9 cellular contexts compared by ENCODE assay signal in genomic region chr19:13849277-13849676, GRCh38. TPM values are rescaled to one million over a fixed set of nuclear protein-coding genes. Genes with fewer than 3 reads are reported as not detected.
DNase-seq lines count a peak whose midpoint lies in the region; TF ChIP-seq lines count a peak whose summit lies in the region.
"Had no signal": no experiment of that assay in that cellular context is flagged by ENCODE, and none has a peak within 500 bp of the region (broad histone marks: within the 10 kb centered on the region; RNA-seq: fewer than 3 reads in every experiment).

No MANE protein-coding gene starts in this region.

- H3K36me3 Mint-ChIP-seq in activated CD4-positive, alpha-beta T cell treated with anti-CD3 and anti-CD28 coated beads, Interleukin-2, amount 10 ng/mL, durations not matched to agents 7 days and 5 days (ENCODE audit: low read depth), result peaks cover 2% of the 10 kb centered on the region
- H3K36me3 Mint-ChIP-seq in brain, result no peaks in the 10 kb centered on the region

- H3K27me3 ChIP-seq in mucosa of rectum (ENCODE audit: control insufficient read depth in 2 of 2, insufficient read depth in 2 of 2, low read length in 2 of 2) (no peaks in the 10 kb centered on the region), suprapubic skin (no peaks in the 10 kb centered on the region)

- H3K9me3 Mint-ChIP-seq in activated CD4-positive, alpha-beta T cell treated with anti-CD3 and anti-CD28 coated beads, Interleukin-2, amount 10 ng/mL, durations not matched to agents 7 days and 5 days, result no peaks in the 10 kb centered on the region
- H3K9me3 Mint-ChIP-seq in brain, result peaks cover 0 to 4% (median 0%) of the 10 kb centered on the region in 5 experiments

- H3K4me3 ChIP-seq in mucosa of rectum (ENCODE audit: low read length in 2 of 2) (no peak overlapping the region), suprapubic skin (no peak overlapping the region)

- peaks cover 44% of the 10 kb centered on the region for H3K4me1 Mint-ChIP-seq in activated CD4-positive, alpha-beta T cell treated with anti-CD3 and anti-CD28 coated beads, Interleukin-2, amount 10 ng/mL, durations not matched to agents 7 days and 5 days
- H3K4me1 Mint-ChIP-seq in brain, result peaks cover 60% of the 10 kb centered on the region

- H3K27ac ChIP-seq in mucosa of rectum (ENCODE audit: low read depth in 2 of 2, low read length in 2 of 2) (peak overlapping the region; percentile 40 to 57), suprapubic skin (peak overlapping the region; percentile 100)

- CTCF ChIA-PET in activated CD4-positive, alpha-beta T cell treated with anti-CD3 and anti-CD28 coated beads, Interleukin-2, amount 10 ng/mL, durations not matched to agents 7 days and 5 days (lab: Charles Lee), result interaction anchor here (0.7 to 8.8 kb wide), 5 partner anchors 8 to 65 kb away, joined by 3 to 69 read pairs (median 3); no protein-coding TSS in a partner anchor

- WGBS in suprapubic skin, result 54% methylated on average over 4 of the region's 6 CpGs

- TF ChIP-seq EP300 in suprapubic skin (IDR thresholded peaks at IDR 0.05), result no peak

- no peaks in the 10 kb centered on the region for H3K36me3 ChIP-seq in mucosa of rectum (ENCODE audit: control insufficient read depth in 2 of 2, insufficient read depth in 2 of 2, low read length in 2 of 2)
- no peaks in the 10 kb centered on the region for H3K36me3 ChIP-seq in suprapubic skin

- no peak overlapping the region for H3K4me3 Mint-ChIP-seq in activated CD4-positive, alpha-beta T cell treated with anti-CD3 and anti-CD28 coated beads, Interleukin-2, amount 10 ng/mL, durations not matched to agents 7 days and 5 days
- H3K4me3 Mint-ChIP-seq in brain, result no peak overlapping the region

- peak overlapping the region; percentile 41 for H3K27ac Mint-ChIP-seq in activated CD4-positive, alpha-beta T cell treated with anti-CD3 and anti-CD28 coated beads, Interleukin-2, amount 10 ng/mL, durations not matched to agents 7 days and 5 days
- peak overlapping the region; percentile 55 to 94 (median 90) for H3K27ac Mint-ChIP-seq in brain

- H3K27me3 Mint-ChIP-seq in activated CD4-positive, alpha-beta T cell treated with anti-CD3 and anti-CD28 coated beads, Interleukin-2, amount 10 ng/mL, durations not matched to agents 7 days and 5 days, result no peaks in the 10 kb centered on the region
- H3K27me3 Mint-ChIP-seq in brain, result no peaks in the 10 kb centered on the region

- peaks cover 29 to 47% of the 10 kb centered on the region in 2 donors for H3K4me1 ChIP-seq in mucosa of rectum (ENCODE audit: control insufficient read depth in 2 of 2, insufficient read depth in 2 of 2, low read length in 2 of 2)
- peaks cover 78% of the 10 kb centered on the region for H3K4me1 ChIP-seq in suprapubic skin

- TF ChIP-seq POLR2A in suprapubic skin (IDR thresholded peaks at IDR 0.05), result no peak

- H3K9me3 ChIP-seq in mucosa of rectum (ENCODE audit: control insufficient read depth in 2 of 2, low read length in 2 of 2), result no peaks in the 10 kb centered on the region
- H3K9me3 ChIP-seq in suprapubic skin, result no peaks in the 10 kb centered on the region

- TF ChIP-seq CTCF in brain (conservative IDR thresholded peaks at IDR 0.05) (no peak), suprapubic skin (IDR thresholded peaks at IDR 0.05) (no peak)

- POLR2A ChIA-PET in activated CD4-positive, alpha-beta T cell treated with anti-CD3 and anti-CD28 coated beads, Interleukin-2, amount 10 ng/mL, durations not matched to agents 7 days and 5 days (lab: Charles Lee), result no interaction called here

- no peak for DNase-seq in activated CD4-positive, alpha-beta T cell treated with anti-CD3 and anti-CD28 coated beads, Interleukin-2, amount 10 ng/mL, durations not matched to agents 7 days and 5 days
- DNase-seq in activated CD4-positive, alpha-beta T cell treated with anti-CD3 and anti-CD28 coated beads for 1 hour, result no peak
- DNase-seq in suprapubic skin (ENCODE audit: low spot score in 2 of 2), result peak in 1 of 2 donors; percentile 76
- DNase-seq in effector CD8-positive, alpha-beta T cell (lab: John Stamatoyannopoulos, UW), result no peak
- no peak for DNase-seq in HPDE6-E6E7 (ENCODE audit: extremely low spot score)
- no peak for DNase-seq in central memory CD4-positive, alpha-beta T cell
- DNase-seq: nucleus accumbens had no signal

- no peak overlapping the region for H3K9ac ChIP-seq in mucosa of rectum (ENCODE audit: low read depth in 1 of 2, low read length in 2 of 2)

RNA-seq across cellular contexts. Expression of gene NANOS3, which starts 27.7 kb away (rescaled TPM):
- total RNA-seq in activated CD4-positive, alpha-beta T cell treated with anti-CD3 and anti-CD28 coated beads, Interleukin-2, amount 10 ng/mL, durations not matched to agents 7 days and 5 days, result under 1 TPM in 1 of 2 experiments, not detected in 1; 0.48 TPM
- 14.6 TPM for polyA plus RNA-seq in brain (ENCODE audit: insufficient read depth, low read depth, low replicate concordance)
- total RNA-seq in suprapubic skin, result not detected

RNA-seq across cellular contexts. Expression of gene ZSWIM4, which starts 54.0 kb away (rescaled TPM):
- total RNA-seq in activated CD4-positive, alpha-beta T cell treated with anti-CD3 and anti-CD28 coated beads, Interleukin-2, amount 10 ng/mL, durations not matched to agents 7 days and 5 days, result 1 to 10 TPM; 6.0 to 6.2 TPM
- polyA plus RNA-seq in brain (ENCODE audit: insufficient read depth, low read depth, low replicate concordance), result 19.4 TPM
- total RNA-seq in suprapubic skin, result 10 to 100 TPM; 11.4 to 19.5 (median 16.3) TPM

RNA-seq across cellular contexts. Expression of gene BRME1, which starts 56.6 kb away (rescaled TPM):
- total RNA-seq in activated CD4-positive, alpha-beta T cell treated with anti-CD3 and anti-CD28 coated beads, Interleukin-2, amount 10 ng/mL, durations not matched to agents 7 days and 5 days, result 1 to 10 TPM; 6.3 to 8.0 TPM
- polyA plus RNA-seq in brain (ENCODE audit: insufficient read depth, low read depth, low replicate concordance), result 19.0 TPM
- total RNA-seq in suprapubic skin, result 10 to 100 TPM in 2 of 4 donors, 1 to 10 TPM in 2; 7.6 to 23.0 (median 9.9) TPM

RNA-seq across cellular contexts. Expression of gene CC2D1A, which starts 56.7 kb away (rescaled TPM):
- total RNA-seq in activated CD4-positive, alpha-beta T cell treated with anti-CD3 and anti-CD28 coated beads, Interleukin-2, amount 10 ng/mL, durations not matched to agents 7 days and 5 days, result 10 to 100 TPM; 36.5 to 39.3 TPM
- 75.2 TPM for polyA plus RNA-seq in brain (ENCODE audit: insufficient read depth, low read depth, low replicate concordance)
- 10 to 100 TPM; 48.0 to 94.9 (median 66.7) TPM for total RNA-seq in suprapubic skin
